In the genomic region with DNA sequence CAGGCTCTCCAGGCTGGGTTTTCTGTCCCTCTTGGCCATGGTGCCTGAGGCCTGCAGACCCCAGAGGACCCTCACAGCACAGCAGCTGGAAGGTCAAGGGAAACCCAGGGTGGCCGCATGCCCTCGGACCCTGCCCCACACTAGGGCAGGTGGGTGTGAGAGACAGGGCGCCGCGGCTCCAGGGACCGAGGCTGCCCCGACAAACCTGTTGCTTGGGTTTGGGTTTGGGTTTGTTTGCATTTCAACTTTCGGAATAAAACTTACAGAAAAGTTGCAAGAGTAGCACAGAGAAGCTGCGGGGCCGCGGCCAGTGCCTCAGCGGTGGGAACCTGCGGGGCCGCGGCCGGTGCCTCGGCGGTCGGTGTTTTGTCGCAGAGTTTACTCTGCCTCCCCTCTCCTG, we compare ENCODE assay signal across 3 cellular contexts.
TF ChIP-seq lines count a peak whose summit lies in the region.

No MANE protein-coding gene starts in this region.

TF ChIP-seq in HEK293, 187 proteins besides CTCF, POLR2A, EP300 and RAD21:
- TF ChIP-seq SCRT1 (tag by site-specific recombination; IDR thresholded peaks at IDR 0.05; ENCODE audit: borderline replicate concordance) (peak; percentile 59; the same call in 1 of the 2 replicates), SCRT2 (tag by site-specific recombination; IDR thresholded peaks at IDR 0.05) (peak; percentile 81), ZSCAN23 (tag by site-specific recombination; IDR thresholded peaks at IDR 0.05) (no peak)

TF ChIP-seq in K562, 482 proteins besides CTCF, POLR2A, EP300 and RAD21:
- TF ChIP-seq ATF7 (IDR thresholded peaks at IDR 0.05) (no peak), HIVEP1 (CRISPR knock-in tag; IDR thresholded peaks at IDR 0.05) (no peak), CHD1 (IDR thresholded peaks at IDR 0.05; ENCODE audit: low read length) (no peak), ARHGAP35 (IDR thresholded peaks at IDR 0.05; ENCODE audit: partially characterized antibody) (no peak), TCFL5 (CRISPR knock-in tag; conservative IDR thresholded peaks at IDR 0.05) (no peak)
- TF ChIP-seq, protein P1, sequence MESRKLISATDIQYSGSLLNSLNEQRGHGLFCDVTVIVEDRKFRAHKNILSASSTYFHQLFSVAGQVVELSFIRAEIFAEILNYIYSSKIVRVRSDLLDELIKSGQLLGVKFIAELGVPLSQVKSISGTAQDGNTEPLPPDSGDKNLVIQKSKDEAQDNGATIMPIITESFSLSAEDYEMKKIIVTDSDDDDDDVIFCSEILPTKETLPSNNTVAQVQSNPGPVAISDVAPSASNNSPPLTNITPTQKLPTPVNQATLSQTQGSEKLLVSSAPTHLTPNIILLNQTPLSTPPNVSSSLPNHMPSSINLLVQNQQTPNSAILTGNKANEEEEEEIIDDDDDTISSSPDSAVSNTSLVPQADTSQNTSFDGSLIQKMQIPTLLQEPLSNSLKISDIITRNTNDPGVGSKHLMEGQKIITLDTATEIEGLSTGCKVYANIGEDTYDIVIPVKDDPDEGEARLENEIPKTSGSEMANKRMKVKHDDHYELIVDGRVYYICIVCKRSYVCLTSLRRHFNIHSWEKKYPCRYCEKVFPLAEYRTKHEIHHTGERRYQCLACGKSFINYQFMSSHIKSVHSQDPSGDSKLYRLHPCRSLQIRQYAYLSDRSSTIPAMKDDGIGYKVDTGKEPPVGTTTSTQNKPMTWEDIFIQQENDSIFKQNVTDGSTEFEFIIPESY (CRISPR knock-in tag; IDR thresholded peaks at IDR 0.05) = peak; percentile 43; the same call in 1 of the 2 replicates

TF ChIP-seq in SK-N-SH, 30 proteins besides CTCF, POLR2A, EP300 and RAD21:
- no peak for TF ChIP-seq SMC3 (IDR thresholded peaks at IDR 0.05; ENCODE audit: low read depth, low read length)
- no peak for TF ChIP-seq TAF1 (IDR thresholded peaks at IDR 0.05; ENCODE audit: borderline replicate concordance, low read depth, low read length)
- no peak for TF ChIP-seq ELF1 (IDR thresholded peaks at IDR 0.05)
- no peak for TF ChIP-seq MXI1 (IDR thresholded peaks at IDR 0.05; ENCODE audit: low read depth, low read length)
- TF ChIP-seq, protein P2, sequence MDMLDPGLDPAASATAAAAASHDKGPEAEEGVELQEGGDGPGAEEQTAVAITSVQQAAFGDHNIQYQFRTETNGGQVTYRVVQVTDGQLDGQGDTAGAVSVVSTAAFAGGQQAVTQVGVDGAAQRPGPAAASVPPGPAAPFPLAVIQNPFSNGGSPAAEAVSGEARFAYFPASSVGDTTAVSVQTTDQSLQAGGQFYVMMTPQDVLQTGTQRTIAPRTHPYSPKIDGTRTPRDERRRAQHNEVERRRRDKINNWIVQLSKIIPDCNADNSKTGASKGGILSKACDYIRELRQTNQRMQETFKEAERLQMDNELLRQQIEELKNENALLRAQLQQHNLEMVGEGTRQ (IDR thresholded peaks at IDR 0.05; ENCODE audit: borderline replicate concordance, low read depth, low read length) = no peak
- TF ChIP-seq, protein P3, sequence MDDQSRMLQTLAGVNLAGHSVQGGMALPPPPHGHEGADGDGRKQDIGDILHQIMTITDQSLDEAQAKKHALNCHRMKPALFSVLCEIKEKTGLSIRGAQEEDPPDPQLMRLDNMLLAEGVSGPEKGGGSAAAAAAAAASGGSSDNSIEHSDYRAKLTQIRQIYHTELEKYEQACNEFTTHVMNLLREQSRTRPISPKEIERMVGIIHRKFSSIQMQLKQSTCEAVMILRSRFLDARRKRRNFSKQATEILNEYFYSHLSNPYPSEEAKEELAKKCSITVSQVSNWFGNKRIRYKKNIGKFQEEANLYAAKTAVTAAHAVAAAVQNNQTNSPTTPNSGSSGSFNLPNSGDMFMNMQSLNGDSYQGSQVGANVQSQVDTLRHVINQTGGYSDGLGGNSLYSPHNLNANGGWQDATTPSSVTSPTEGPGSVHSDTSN (IDR thresholded peaks at IDR 0.05) = no peak
- TF ChIP-seq POLR2AphosphoS5 (IDR thresholded peaks at IDR 0.05; ENCODE audit: low read depth, low read length) = no peak
- no peak for TF ChIP-seq JUND (IDR thresholded peaks at IDR 0.05)
